24 cellular contexts compared by ENCODE assay signal in genomic region chr18:54981076-54981475, GRCh38.
"Had no signal": no experiment of that assay in that cellular context is flagged by ENCODE, and none has a peak within 500 bp of the region (broad histone marks: within the 10 kb centered on the region; RNA-seq: fewer than 3 reads in every experiment).

No MANE protein-coding gene starts in this region.

- H3K9ac ChIP-seq: neural progenitor cell, parathyroid adenoma had no signal

- ATAC-seq: psoas muscle; right cardiac atrium; right lobe of liver; stimulated activated effector memory CD8-positive, alpha-beta T cell treated with anti-CD3 and anti-CD28 coated beads, Interleukin-12 subunit alpha, Interleukin-12 subunit beta, amount 100 ng/mL, for 72 hours; stimulated activated naive B cell treated with anti-CD40 and anti-IgM and Interleukin-4, amounts not matched to agents 10 μg/mL and 1 μg/mL and 100 μg/mL, for 72 hours had no signal

- H3K27ac ChIP-seq: neural progenitor cell, ovary, parathyroid adenoma, psoas muscle, right lobe of liver, sigmoid colon, stomach, thoracic aorta, thyroid gland, tibial nerve, upper lobe of left lung, vagina had no signal

- H3K36me3 ChIP-seq: neural progenitor cell, ovary, right lobe of liver, sigmoid colon, stomach, thoracic aorta, thyroid gland, tibial nerve, upper lobe of left lung, vagina had no signal

- H3K4me3 ChIP-seq: neural progenitor cell, ovary, psoas muscle, right lobe of liver, sigmoid colon, stomach, thoracic aorta, thyroid gland, tibial nerve, upper lobe of left lung, vagina had no signal

- H3K4me1 ChIP-seq: neural progenitor cell, parathyroid adenoma, psoas muscle, right lobe of liver, sigmoid colon, stomach, thyroid gland, tibial nerve, upper lobe of left lung, vagina had no signal

- H3K4me2 ChIP-seq: neural progenitor cell had no signal

- H3K79me2 ChIP-seq: parathyroid adenoma had no signal

- H3K9me3 ChIP-seq: ovary, psoas muscle, right lobe of liver, sigmoid colon, thoracic aorta, thyroid gland, upper lobe of left lung, vagina had no signal

- H3K27me3 ChIP-seq: neural progenitor cell, ovary, right lobe of liver, sigmoid colon, stomach, thyroid gland, tibial nerve, upper lobe of left lung, vagina had no signal

- DNase-seq: occipital lobe; ovary; posterior cingulate gyrus; psoas muscle; right cardiac atrium; right lobe of liver; sigmoid colon; small intestine; stimulated activated CD4-positive, alpha-beta T cell treated with anti-CD3 and anti-CD28 coated beads, Interleukin-15, amount 100 ng/mL, for 24 hours; stimulated activated CD4-positive, alpha-beta T cell treated with anti-CD3 and anti-CD28 coated beads, Interleukin-2, amount 100 ng/mL, for 24 hours; stimulated activated CD4-positive, alpha-beta T cell treated with anti-CD3 and anti-CD28 coated beads, Interleukin-2, amount 100 ng/mL, for 48 hours; stimulated activated CD4-positive, alpha-beta T cell treated with anti-CD3 and anti-CD28 coated beads, Interleukin-4, amount 100 ng/mL, for 24 hours; stimulated activated naive B cell treated with anti-CD40 and anti-IgM and Interleukin-4, amounts not matched to agents 10 μg/mL and 1 μg/mL and 100 μg/mL, for 72 hours; stimulated activated naive CD4-positive, alpha-beta T cell treated with Interleukin-2 at 50 U/mL for 16 hours; stomach; thyroid gland; trophoblast cell; upper lobe of left lung had no signal

- H2AFZ ChIP-seq: neural progenitor cell, parathyroid adenoma had no signal
